ENCODE assay signal across 13 cellular contexts in genomic region chr2:190964170-190964795, GRCh38. TPM values are rescaled to one million over a fixed set of nuclear protein-coding genes. Genes with fewer than 3 reads are reported as not detected.
DNase-seq lines count a peak whose midpoint lies in the region; ATAC-seq lines count a peak whose summit lies in the region.
"Had no signal": no experiment of that assay in that cellular context is flagged by ENCODE, and none has a peak within 500 bp of the region (broad histone marks: within the 10 kb centered on the region; RNA-seq: fewer than 3 reads in every experiment).

No MANE protein-coding gene starts in this region.

- H3K27ac Mint-ChIP-seq in activated CD8-positive, alpha-beta memory T cell treated with anti-CD3 and anti-CD28 coated beads, Interleukin-2, amount 10 ng/mL, durations not matched to agents 7 days and 5 days = peak overlapping the region; percentile 63
- H3K27ac Mint-ChIP-seq in immature natural killer cell = peak overlapping the region; percentile 51 to 86 (median 79)
- H3K27ac Mint-ChIP-seq in stimulated activated naive CD8-positive, alpha-beta T cell treated with anti-CD3 and anti-CD28 coated beads, Interleukin-15, Interleukin-2, amounts not matched to agents 100 ng/mL and 50 ng/mL, for 24 hours = peak overlapping the region; percentile 87

- no peak overlapping the region for H3K4me3 Mint-ChIP-seq in activated CD8-positive, alpha-beta memory T cell treated with anti-CD3 and anti-CD28 coated beads, Interleukin-2, amount 10 ng/mL, durations not matched to agents 7 days and 5 days
- H3K4me3 Mint-ChIP-seq in immature natural killer cell = peak overlapping the region in 2 of 5 donors; percentile 9 to 10
- H3K4me3 Mint-ChIP-seq in stimulated activated naive CD8-positive, alpha-beta T cell treated with anti-CD3 and anti-CD28 coated beads, Interleukin-15, Interleukin-2, amounts not matched to agents 100 ng/mL and 50 ng/mL, for 24 hours = no peak overlapping the region

- H3K9me3 Mint-ChIP-seq in activated CD8-positive, alpha-beta memory T cell treated with anti-CD3 and anti-CD28 coated beads, Interleukin-2, amount 10 ng/mL, durations not matched to agents 7 days and 5 days (ENCODE audit: low read depth) = no peaks in the 10 kb centered on the region
- H3K9me3 Mint-ChIP-seq in immature natural killer cell = no peaks in the 10 kb centered on the region
- H3K9me3 Mint-ChIP-seq in stimulated activated naive CD8-positive, alpha-beta T cell treated with anti-CD3 and anti-CD28 coated beads, Interleukin-15, Interleukin-2, amounts not matched to agents 100 ng/mL and 50 ng/mL, for 24 hours = no peaks in the 10 kb centered on the region

- CTCF ChIA-PET in activated CD8-positive, alpha-beta memory T cell treated with anti-CD3 and anti-CD28 coated beads, Interleukin-2, amount 10 ng/mL, durations not matched to agents 7 days and 5 days (lab: Charles Lee) = no interaction called here

- H3K27me3 Mint-ChIP-seq in activated CD8-positive, alpha-beta memory T cell treated with anti-CD3 and anti-CD28 coated beads, Interleukin-2, amount 10 ng/mL, durations not matched to agents 7 days and 5 days = no peaks in the 10 kb centered on the region
- no peaks in the 10 kb centered on the region for H3K27me3 Mint-ChIP-seq in immature natural killer cell (ENCODE audit: low read depth in 3 of 3)
- no peaks in the 10 kb centered on the region for H3K27me3 Mint-ChIP-seq in stimulated activated naive CD8-positive, alpha-beta T cell treated with anti-CD3 and anti-CD28 coated beads, Interleukin-15, Interleukin-2, amounts not matched to agents 100 ng/mL and 50 ng/mL, for 24 hours

- H3K4me1 Mint-ChIP-seq in activated CD8-positive, alpha-beta memory T cell treated with anti-CD3 and anti-CD28 coated beads, Interleukin-2, amount 10 ng/mL, durations not matched to agents 7 days and 5 days = peaks cover 22% of the 10 kb centered on the region
- H3K4me1 Mint-ChIP-seq in immature natural killer cell = peaks cover 16 to 58% of the 10 kb centered on the region in 2 donors
- peaks cover 23% of the 10 kb centered on the region for H3K4me1 Mint-ChIP-seq in stimulated activated naive CD8-positive, alpha-beta T cell treated with anti-CD3 and anti-CD28 coated beads, Interleukin-15, Interleukin-2, amounts not matched to agents 100 ng/mL and 50 ng/mL, for 24 hours (ENCODE audit: low read depth)

- H3K36me3 Mint-ChIP-seq in activated CD8-positive, alpha-beta memory T cell treated with anti-CD3 and anti-CD28 coated beads, Interleukin-2, amount 10 ng/mL, durations not matched to agents 7 days and 5 days = peaks cover 72% of the 10 kb centered on the region
- H3K36me3 Mint-ChIP-seq in immature natural killer cell = peaks cover 12 to 32% (median 21%) of the 10 kb centered on the region in 3 donors
- H3K36me3 Mint-ChIP-seq in stimulated activated naive CD8-positive, alpha-beta T cell treated with anti-CD3 and anti-CD28 coated beads, Interleukin-15, Interleukin-2, amounts not matched to agents 100 ng/mL and 50 ng/mL, for 24 hours (ENCODE audit: low read depth) = peaks cover 92% of the 10 kb centered on the region

- DNase-seq in activated CD8-positive, alpha-beta memory T cell treated with anti-CD3 and anti-CD28 coated beads, Interleukin-2, amount 10 ng/mL, durations not matched to agents 7 days and 5 days = no peak
- no peak for DNase-seq in activated CD8-positive, alpha-beta memory T cell treated with anti-CD3 and anti-CD28 coated beads, Interleukin-2, amount 50 U/mL, for 4 hours
- peak; percentile 51 for DNase-seq in RPMI8226
- DNase-seq in immature natural killer cell = peak in 1 of 3 donors; percentile 16
- no peak for DNase-seq in foreskin melanocyte
- DNase-seq in dedifferentiated amniotic fluid mesenchymal stem cell (ENCODE audit: extremely low spot score) = no peak
- DNase-seq: DMS79 treated with DMSO at 0.1 percent for 48 hours; mesenchymal stem cell; NCI-H146; NK-92 treated with Interleukin-12 subunit alpha and Interleukin-12 subunit beta, amount 100 ng/mL, for 24 hours; retina had no signal

- peak; percentile 41 for ATAC-seq in activated CD8-positive, alpha-beta memory T cell treated with anti-CD3 and anti-CD28 coated beads, Interleukin-2, amount 10 ng/mL, durations not matched to agents 7 days and 5 days
- no peak for ATAC-seq in HG02571 (IDR thresholded peaks at IDR 0.05; ENCODE audit: unreplicated experiment)

RNA-seq across cellular contexts. Expression of gene STAT1, which starts 49.7 kb away (rescaled TPM):
- 100 to 1,000 TPM; 385 to 515 TPM for total RNA-seq in activated CD8-positive, alpha-beta memory T cell treated with anti-CD3 and anti-CD28 coated beads, Interleukin-2, amount 10 ng/mL, durations not matched to agents 7 days and 5 days
- 100 to 1,000 TPM in 1 of 3 donors, 10 to 100 TPM in 2; 79.4 to 121 (median 99.4) TPM for polyA plus RNA-seq in immature natural killer cell
